8 cellular contexts compared by ENCODE assay signal in genomic region chr9:124222918-124223720, GRCh38. TPM values are rescaled to one million over a fixed set of nuclear protein-coding genes. Genes with fewer than 3 reads are reported as not detected.
DNase-seq lines count a peak whose midpoint lies in the region; ATAC-seq and TF ChIP-seq lines count a peak whose summit lies in the region.

No MANE protein-coding gene starts in this region.

- peak; percentile 44 to 72 for TF ChIP-seq RAD21 in liver (IDR thresholded peaks at IDR 0.05)

- H3K36me3 ChIP-seq in Karpas-422 (ENCODE audit: insufficient read depth, low read length) (no peaks in the 10 kb centered on the region), liver (ENCODE audit: control insufficient read depth in 4 of 4, insufficient read depth in 3 of 4, low read depth in 1 of 4, low read length in 3 of 4) (no peaks in the 10 kb centered on the region)

- H3K9ac ChIP-seq in Karpas-422 (ENCODE audit: low read length), result peak overlapping the region; percentile 9; the same call in 1 of the 2 replicates
- H3K9ac ChIP-seq in liver (ENCODE audit: low read depth in 1 of 2, low read length in 2 of 2), result peak overlapping the region in 1 of 2 donors; percentile 23

- no peak overlapping the region for H2AFZ ChIP-seq in Karpas-422 (ENCODE audit: low read length)

- H3K9me3 ChIP-seq in Karpas-422 (ENCODE audit: low read length) (no peaks in the 10 kb centered on the region), liver (ENCODE audit: control insufficient read depth in 4 of 4, low read length in 3 of 4) (no peaks in the 10 kb centered on the region)

- no peaks in the 10 kb centered on the region for H3K27me3 ChIP-seq in Karpas-422 (ENCODE audit: low read length)
- H3K27me3 ChIP-seq in liver (ENCODE audit: control insufficient read depth in 4 of 4, insufficient read depth in 4 of 4, low read length in 3 of 4), result no peaks in the 10 kb centered on the region

- H3K79me2 ChIP-seq in Karpas-422 (ENCODE audit: low read length), result no peaks in the 10 kb centered on the region

- H3K4me3 ChIP-seq in AG10803 (ENCODE audit: low read length), result no peak overlapping the region
- H3K4me3 ChIP-seq in Karpas-422 (ENCODE audit: low read length), result no peak overlapping the region
- peak overlapping the region in 2 of 3 donors; percentile 2 to 8 for H3K4me3 ChIP-seq in liver (ENCODE audit: low read depth in 1 of 3, low read length in 3 of 3)

- peaks cover 82% of the 10 kb centered on the region for H3K4me1 ChIP-seq in Karpas-422 (ENCODE audit: low read length)
- peaks cover 17 to 50% (median 35%) of the 10 kb centered on the region in 4 donors for H3K4me1 ChIP-seq in liver (ENCODE audit: control insufficient read depth in 4 of 4, insufficient read depth in 4 of 4, low read length in 3 of 4)

- TF ChIP-seq CTCF in AG10803 (conservative IDR thresholded peaks at IDR 0.05; ENCODE audit: low read length) (no peak), liver (IDR thresholded peaks at IDR 0.05; ENCODE audit: low read depth, low read length, missing input control) (no peak)

- peak overlapping the region; percentile 37 for H3K4me2 ChIP-seq in Karpas-422 (ENCODE audit: low read depth, low read length, poor library complexity, severe bottlenecking)

- ATAC-seq in HG02973 (IDR thresholded peaks at IDR 0.05; ENCODE audit: unreplicated experiment), result no peak

- WGBS in liver, result 49% methylated on average over 10 of the region's 10 CpGs

- H3K9me2 ChIP-seq in Karpas-422 (replicated peaks; ENCODE audit: insufficient read depth, low read length), result no peaks in the 10 kb centered on the region

- H3K27ac ChIP-seq in Karpas-422 (ENCODE audit: low read length) (peak overlapping the region; percentile 32; the same call in 1 of the 2 replicates), liver (ENCODE audit: low read depth in 1 of 2, low read length in 2 of 2) (peak overlapping the region; percentile 84 to 97)

- no peaks in the 10 kb centered on the region for H4K20me1 ChIP-seq in Karpas-422 (ENCODE audit: insufficient read depth, low read depth, low read length)

- DNase-seq in AG10803 (ENCODE audit: low read depth) (peak; percentile 41), Karpas-422 (peak; percentile 73), amygdala (lab: John Stamatoyannopoulos, UW) (peak in 42 of 56 donors; percentile 11 to 78 (median 48)), cortex of kidney (lab: John Stamatoyannopoulos, UW) (no peak), islet precursor cell (no peak)
- no peak for DNase-seq in effector CD8-positive, alpha-beta T cell (lab: John Stamatoyannopoulos, UW)

TF ChIP-seq in liver, 16 proteins besides CTCF, POLR2A, EP300 and RAD21:
- TF ChIP-seq GABPA (IDR thresholded peaks at IDR 0.05 in 1 of 2, conservative IDR thresholded peaks at IDR 0.05 in 1 of 2) (no peak), HNF4A (conservative IDR thresholded peaks at IDR 0.05) (peak; percentile 99), YY1 (IDR thresholded peaks at IDR 0.05) (peak; percentile 88), TAF1 (conservative IDR thresholded peaks at IDR 0.05) (no peak), FOXA2 (IDR thresholded peaks at IDR 0.05) (peak; percentile 84), SP1 (IDR thresholded peaks at IDR 0.05) (peak; percentile 99), ZBTB33 (IDR thresholded peaks at IDR 0.05) (peak; percentile 93), HNF4G (IDR thresholded peaks at IDR 0.05) (peak; percentile 98), JUND (IDR thresholded peaks at IDR 0.05) (peak; percentile 90), RXRA (IDR thresholded peaks at IDR 0.05) (peak; percentile 92 to 94), FOXA1 (IDR thresholded peaks at IDR 0.05) (peak; percentile 83), NR2F2 (IDR thresholded peaks at IDR 0.05) (peak; percentile 75), MAX (IDR thresholded peaks at IDR 0.05) (peak; percentile 100), ATF3 (IDR thresholded peaks at IDR 0.05) (peak; percentile 47), EGR1 (IDR thresholded peaks at IDR 0.05; ENCODE audit: low read depth in 2 of 2) (peak; percentile 85 to 98)
- TF ChIP-seq, protein P1, sequence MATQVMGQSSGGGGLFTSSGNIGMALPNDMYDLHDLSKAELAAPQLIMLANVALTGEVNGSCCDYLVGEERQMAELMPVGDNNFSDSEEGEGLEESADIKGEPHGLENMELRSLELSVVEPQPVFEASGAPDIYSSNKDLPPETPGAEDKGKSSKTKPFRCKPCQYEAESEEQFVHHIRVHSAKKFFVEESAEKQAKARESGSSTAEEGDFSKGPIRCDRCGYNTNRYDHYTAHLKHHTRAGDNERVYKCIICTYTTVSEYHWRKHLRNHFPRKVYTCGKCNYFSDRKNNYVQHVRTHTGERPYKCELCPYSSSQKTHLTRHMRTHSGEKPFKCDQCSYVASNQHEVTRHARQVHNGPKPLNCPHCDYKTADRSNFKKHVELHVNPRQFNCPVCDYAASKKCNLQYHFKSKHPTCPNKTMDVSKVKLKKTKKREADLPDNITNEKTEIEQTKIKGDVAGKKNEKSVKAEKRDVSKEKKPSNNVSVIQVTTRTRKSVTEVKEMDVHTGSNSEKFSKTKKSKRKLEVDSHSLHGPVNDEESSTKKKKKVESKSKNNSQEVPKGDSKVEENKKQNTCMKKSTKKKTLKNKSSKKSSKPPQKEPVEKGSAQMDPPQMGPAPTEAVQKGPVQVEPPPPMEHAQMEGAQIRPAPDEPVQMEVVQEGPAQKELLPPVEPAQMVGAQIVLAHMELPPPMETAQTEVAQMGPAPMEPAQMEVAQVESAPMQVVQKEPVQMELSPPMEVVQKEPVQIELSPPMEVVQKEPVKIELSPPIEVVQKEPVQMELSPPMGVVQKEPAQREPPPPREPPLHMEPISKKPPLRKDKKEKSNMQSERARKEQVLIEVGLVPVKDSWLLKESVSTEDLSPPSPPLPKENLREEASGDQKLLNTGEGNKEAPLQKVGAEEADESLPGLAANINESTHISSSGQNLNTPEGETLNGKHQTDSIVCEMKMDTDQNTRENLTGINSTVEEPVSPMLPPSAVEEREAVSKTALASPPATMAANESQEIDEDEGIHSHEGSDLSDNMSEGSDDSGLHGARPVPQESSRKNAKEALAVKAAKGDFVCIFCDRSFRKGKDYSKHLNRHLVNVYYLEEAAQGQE (IDR thresholded peaks at IDR 0.05), result peak; percentile 79

RNA-seq across cellular contexts. Expression of gene NEK6, which starts 34.6 kb away (rescaled TPM):
- total RNA-seq in Karpas-422 (2014; rRNA removed; shearing (Covaris generic); ENCODE audit: low replicate concordance), result 77.9 and 93.3 TPM in 2 replicates
- 10 to 100 TPM; 36.4 to 48.5 TPM for total RNA-seq in liver
- polyA plus RNA-seq in liver, result 10 to 100 TPM; 32.5 to 49.7 TPM

Comparison
In these comparisons a context has a peak if more than half of its experiments do, and no peak if none do; other contexts are left out.
1. DNase-seq: peak in AG10803 (single experiment), Karpas-422 (single experiment) and amygdala (42 of 56); none in effector CD8-positive, alpha-beta T cell (single experiment), cortex of kidney (single experiment) and islet precursor cell (single experiment).
2. H3K4me3 ChIP-seq: peak in liver (2 of 3); none in AG10803 (single experiment) and Karpas-422 (single experiment).